1 cellular context compared by ENCODE assay signal in the genomic region with DNA sequence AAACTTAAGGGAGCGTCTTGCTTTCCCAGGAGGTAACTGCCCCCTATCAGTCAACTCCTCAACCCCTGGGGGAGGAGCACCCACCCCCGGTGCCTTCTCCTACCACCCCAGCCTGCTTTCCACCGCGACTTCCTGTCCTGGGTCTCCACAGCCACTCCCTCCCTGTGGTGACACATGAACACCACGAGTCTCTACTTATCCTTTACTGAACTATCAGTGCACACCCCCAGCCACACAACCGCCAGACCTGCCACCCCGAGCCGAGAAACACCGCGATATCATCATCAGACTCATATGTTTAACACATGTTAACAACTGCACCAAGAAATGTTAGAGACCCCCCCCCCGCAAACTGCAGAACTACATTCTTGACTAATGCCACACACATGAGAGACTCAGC.
TF ChIP-seq lines count a peak whose summit lies in the region.

No MANE protein-coding gene starts in this region.

TF ChIP-seq in K562, 482 proteins besides CTCF, POLR2A, EP300 and RAD21 (continued from another document and continues in another):
- TF ChIP-seq, protein P1, sequence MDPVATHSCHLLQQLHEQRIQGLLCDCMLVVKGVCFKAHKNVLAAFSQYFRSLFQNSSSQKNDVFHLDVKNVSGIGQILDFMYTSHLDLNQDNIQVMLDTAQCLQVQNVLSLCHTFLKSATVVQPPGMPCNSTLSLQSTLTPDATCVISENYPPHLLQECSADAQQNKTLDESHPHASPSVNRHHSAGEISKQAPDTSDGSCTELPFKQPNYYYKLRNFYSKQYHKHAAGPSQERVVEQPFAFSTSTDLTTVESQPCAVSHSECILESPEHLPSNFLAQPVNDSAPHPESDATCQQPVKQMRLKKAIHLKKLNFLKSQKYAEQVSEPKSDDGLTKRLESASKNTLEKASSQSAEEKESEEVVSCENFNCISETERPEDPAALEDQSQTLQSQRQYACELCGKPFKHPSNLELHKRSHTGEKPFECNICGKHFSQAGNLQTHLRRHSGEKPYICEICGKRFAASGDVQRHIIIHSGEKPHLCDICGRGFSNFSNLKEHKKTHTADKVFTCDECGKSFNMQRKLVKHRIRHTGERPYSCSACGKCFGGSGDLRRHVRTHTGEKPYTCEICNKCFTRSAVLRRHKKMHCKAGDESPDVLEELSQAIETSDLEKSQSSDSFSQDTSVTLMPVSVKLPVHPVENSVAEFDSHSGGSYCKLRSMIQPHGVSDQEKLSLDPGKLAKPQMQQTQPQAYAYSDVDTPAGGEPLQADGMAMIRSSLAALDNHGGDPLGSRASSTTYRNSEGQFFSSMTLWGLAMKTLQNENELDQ (CRISPR knock-in tag; IDR thresholded peaks at IDR 0.05; ENCODE audit: borderline replicate concordance) = no peak
- TF ChIP-seq FOS (IDR thresholded peaks at IDR 0.05; ENCODE audit: extremely low read depth, insufficient read length) (no peak), MEF2D (tag; conservative IDR thresholded peaks at IDR 0.05; ENCODE audit: low read depth) (no peak), CHD4 (IDR thresholded peaks at IDR 0.05; ENCODE audit: insufficient read depth, insufficient replicate concordance, low read depth, low read length, poor library complexity, severe bottlenecking) (no peak), ILK (tag; IDR thresholded peaks at IDR 0.05; ENCODE audit: borderline replicate concordance, low read depth) (no peak), SIN3B (IDR thresholded peaks at IDR 0.05; ENCODE audit: low read depth) (no peak), ZNF785 (CRISPR knock-in tag; IDR thresholded peaks at IDR 0.05) (no peak), ZNF778 (CRISPR knock-in tag; IDR thresholded peaks at IDR 0.05) (no peak), TOE1 (IDR thresholded peaks at IDR 0.05; ENCODE audit: borderline replicate concordance) (no peak), TOE1 (CRISPR knock-in tag; IDR thresholded peaks at IDR 0.05; ENCODE audit: borderline replicate concordance, low read depth) (no peak), ZNF780A (CRISPR knock-in tag; IDR thresholded peaks at IDR 0.05) (no peak), ELF1 (tag; IDR thresholded peaks at IDR 0.05) (no peak)
- TF ChIP-seq, protein P2, sequence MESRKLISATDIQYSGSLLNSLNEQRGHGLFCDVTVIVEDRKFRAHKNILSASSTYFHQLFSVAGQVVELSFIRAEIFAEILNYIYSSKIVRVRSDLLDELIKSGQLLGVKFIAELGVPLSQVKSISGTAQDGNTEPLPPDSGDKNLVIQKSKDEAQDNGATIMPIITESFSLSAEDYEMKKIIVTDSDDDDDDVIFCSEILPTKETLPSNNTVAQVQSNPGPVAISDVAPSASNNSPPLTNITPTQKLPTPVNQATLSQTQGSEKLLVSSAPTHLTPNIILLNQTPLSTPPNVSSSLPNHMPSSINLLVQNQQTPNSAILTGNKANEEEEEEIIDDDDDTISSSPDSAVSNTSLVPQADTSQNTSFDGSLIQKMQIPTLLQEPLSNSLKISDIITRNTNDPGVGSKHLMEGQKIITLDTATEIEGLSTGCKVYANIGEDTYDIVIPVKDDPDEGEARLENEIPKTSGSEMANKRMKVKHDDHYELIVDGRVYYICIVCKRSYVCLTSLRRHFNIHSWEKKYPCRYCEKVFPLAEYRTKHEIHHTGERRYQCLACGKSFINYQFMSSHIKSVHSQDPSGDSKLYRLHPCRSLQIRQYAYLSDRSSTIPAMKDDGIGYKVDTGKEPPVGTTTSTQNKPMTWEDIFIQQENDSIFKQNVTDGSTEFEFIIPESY (CRISPR knock-in tag; IDR thresholded peaks at IDR 0.05) = no peak
- TF ChIP-seq, protein P3, sequence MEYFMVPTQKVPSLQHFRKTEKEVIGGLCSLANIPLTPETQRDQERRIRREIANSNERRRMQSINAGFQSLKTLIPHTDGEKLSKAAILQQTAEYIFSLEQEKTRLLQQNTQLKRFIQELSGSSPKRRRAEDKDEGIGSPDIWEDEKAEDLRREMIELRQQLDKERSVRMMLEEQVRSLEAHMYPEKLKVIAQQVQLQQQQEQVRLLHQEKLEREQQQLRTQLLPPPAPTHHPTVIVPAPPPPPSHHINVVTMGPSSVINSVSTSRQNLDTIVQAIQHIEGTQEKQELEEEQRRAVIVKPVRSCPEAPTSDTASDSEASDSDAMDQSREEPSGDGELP (CRISPR knock-in tag; IDR thresholded peaks at IDR 0.05; ENCODE audit: borderline replicate concordance) = no peak; the same call in 1 of the 2 replicates
- TF ChIP-seq, protein P4, sequence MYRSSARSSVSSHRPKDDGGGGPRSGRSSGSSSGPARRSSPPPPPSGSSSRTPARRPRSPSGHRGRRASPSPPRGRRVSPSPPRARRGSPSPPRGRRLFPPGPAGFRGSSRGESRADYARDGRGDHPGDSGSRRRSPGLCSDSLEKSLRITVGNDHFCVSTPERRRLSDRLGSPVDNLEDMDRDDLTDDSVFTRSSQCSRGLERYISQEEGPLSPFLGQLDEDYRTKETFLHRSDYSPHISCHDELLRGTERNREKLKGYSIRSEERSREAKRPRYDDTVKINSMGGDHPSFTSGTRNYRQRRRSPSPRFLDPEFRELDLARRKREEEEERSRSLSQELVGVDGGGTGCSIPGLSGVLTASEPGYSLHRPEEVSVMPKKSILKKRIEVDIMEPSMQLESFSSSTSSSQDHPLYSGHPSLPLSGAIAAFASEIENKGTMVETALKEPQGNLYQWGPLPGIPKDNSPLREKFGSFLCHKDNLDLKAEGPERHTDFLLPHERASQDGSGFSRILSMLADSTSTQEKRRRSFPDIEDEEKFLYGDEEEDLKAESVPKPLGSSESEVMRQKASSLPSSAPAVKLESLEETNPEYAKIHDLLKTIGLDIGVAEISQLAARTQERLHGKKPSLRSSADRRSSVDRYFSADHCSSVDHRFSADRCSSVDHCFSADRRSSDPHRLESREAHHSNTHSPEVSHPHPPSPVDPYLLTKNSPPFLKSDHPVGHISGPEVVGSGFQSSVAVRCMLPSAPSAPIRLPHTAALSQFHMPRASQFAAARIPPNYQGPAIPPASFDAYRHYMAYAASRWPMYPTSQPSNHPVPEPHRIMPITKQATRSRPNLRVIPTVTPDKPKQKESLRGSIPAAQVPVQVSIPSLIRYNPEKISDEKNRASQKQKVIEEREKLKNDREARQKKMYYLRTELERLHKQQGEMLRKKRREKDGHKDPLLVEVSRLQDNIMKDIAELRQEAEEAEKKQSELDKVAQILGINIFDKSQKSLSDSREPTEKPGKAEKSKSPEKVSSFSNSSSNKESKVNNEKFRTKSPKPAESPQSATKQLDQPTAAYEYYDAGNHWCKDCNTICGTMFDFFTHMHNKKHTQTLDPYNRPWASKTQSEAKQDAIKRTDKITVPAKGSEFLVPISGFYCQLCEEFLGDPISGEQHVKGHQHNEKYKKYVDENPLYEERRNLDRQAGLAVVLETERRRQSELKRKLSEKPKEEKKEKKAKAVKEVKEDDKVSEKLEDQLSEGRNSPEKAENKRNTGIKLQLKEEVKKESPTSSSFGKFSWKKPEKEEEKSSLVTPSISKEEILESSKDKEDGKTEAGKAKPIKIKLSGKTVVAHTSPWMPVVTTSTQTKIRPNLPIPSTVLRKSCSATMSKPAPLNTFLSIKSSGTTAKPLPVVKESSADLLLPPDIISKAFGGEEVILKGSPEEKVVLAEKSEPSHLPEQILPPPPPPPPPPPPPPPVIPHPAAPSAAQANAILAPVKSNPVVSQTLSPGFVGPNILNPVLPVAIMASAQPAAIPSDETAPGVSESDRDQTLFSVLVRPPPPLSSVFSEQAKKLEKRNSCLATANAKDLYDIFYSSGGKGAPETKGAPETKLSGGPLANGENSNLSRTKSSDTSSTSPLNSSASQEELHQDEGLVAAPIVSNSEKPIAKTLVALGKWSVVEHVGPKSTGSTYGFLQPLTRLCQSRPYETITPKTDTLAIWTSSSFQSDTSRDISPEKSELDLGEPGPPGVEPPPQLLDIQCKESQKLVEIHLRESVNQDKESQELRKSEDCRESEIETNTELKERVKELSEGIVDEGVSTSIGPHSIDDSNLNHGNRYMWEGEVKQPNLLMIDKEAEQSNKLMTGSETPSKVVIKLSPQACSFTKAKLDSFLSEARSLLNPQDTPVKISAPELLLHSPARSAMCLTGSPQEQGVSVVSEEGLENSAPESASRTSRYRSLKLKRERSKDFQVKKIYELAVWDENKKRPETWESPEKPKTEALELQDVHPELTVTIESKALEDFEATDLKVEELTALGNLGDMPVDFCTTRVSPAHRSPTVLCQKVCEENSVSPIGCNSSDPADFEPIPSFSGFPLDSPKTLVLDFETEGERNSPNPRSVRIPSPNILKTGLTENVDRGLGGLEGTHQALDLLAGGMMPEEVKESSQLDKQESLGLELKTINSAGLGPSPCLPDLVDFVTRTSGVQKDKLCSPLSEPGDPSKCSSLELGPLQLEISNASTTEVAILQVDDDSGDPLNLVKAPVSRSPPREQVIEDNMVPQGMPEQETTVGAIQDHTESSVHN (IDR thresholded peaks at IDR 0.05; ENCODE audit: borderline replicate concordance in 1 of 2, low read depth in 1 of 2) = no peak
- TF ChIP-seq, protein P5, sequence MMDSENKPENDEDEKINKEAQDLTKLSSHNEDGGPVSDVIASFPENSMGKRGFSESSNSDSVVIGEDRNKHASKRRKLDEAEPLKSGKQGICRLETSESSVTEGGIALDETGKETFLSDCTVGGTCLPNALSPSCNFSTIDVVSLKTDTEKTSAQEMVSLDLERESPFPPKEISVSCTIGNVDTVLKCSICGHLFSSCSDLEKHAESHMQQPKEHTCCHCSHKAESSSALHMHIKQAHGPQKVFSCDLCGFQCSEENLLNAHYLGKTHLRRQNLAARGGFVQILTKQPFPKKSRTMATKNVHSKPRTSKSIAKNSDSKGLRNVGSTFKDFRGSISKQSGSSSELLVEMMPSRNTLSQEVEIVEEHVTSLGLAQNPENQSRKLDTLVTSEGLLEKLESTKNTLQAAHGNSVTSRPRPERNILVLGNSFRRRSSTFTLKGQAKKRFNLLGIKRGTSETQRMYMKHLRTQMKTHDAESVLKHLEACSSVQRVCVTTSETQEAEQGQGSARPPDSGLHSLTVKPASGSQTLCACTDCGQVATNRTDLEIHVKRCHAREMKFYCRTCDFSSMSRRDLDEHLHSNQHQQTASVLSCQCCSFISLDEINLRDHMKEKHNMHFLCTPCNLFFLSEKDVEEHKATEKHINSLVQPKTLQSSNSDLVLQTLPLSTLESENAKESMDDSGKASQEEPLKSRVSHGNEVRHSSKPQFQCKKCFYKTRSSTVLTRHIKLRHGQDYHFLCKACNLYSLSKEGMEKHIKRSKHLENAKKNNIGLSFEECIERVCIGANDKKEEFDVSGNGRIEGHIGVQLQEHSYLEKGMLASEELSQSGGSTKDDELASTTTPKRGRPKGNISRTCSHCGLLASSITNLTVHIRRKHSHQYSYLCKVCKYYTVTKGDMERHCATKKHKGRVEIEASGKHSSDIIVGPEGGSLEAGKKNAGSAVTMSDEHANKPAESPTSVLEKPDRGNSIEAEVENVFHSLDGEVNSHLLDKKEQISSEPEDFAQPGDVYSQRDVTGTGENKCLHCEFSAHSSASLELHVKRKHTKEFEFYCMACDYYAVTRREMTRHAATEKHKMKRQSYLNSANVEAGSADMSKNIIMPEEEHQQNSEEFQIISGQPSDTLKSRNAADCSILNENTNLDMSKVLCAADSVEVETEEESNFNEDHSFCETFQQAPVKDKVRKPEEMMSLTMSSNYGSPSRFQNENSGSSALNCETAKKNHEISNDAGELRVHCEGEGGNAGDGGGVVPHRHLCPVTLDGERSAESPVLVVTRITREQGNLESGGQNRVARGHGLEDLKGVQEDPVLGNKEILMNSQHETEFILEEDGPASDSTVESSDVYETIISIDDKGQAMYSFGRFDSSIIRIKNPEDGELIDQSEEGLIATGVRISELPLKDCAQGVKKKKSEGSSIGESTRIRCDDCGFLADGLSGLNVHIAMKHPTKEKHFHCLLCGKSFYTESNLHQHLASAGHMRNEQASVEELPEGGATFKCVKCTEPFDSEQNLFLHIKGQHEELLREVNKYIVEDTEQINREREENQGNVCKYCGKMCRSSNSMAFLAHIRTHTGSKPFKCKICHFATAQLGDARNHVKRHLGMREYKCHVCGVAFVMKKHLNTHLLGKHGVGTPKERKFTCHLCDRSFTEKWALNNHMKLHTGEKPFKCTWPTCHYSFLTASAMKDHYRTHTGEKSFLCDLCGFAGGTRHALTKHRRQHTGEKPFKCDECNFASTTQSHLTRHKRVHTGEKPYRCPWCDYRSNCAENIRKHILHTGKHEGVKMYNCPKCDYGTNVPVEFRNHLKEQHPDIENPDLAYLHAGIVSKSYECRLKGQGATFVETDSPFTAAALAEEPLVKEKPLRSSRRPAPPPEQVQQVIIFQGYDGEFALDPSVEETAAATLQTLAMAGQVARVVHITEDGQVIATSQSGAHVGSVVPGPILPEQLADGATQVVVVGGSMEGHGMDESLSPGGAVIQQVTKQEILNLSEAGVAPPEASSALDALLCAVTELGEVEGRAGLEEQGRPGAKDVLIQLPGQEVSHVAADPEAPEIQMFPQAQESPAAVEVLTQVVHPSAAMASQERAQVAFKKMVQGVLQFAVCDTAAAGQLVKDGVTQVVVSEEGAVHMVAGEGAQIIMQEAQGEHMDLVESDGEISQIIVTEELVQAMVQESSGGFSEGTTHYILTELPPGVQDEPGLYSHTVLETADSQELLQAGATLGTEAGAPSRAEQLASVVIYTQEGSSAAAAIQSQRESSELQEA (IDR thresholded peaks at IDR 0.05; ENCODE audit: low read depth) = no peak
- TF ChIP-seq, protein P6, sequence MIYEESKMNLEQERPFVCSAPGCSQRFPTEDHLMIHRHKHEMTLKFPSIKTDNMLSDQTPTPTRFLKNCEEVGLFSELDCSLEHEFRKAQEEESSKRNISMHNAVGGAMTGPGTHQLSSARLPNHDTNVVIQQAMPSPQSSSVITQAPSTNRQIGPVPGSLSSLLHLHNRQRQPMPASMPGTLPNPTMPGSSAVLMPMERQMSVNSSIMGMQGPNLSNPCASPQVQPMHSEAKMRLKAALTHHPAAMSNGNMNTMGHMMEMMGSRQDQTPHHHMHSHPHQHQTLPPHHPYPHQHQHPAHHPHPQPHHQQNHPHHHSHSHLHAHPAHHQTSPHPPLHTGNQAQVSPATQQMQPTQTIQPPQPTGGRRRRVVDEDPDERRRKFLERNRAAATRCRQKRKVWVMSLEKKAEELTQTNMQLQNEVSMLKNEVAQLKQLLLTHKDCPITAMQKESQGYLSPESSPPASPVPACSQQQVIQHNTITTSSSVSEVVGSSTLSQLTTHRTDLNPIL (CRISPR knock-in tag; IDR thresholded peaks at IDR 0.05) = no peak
- TF ChIP-seq, protein P7, sequence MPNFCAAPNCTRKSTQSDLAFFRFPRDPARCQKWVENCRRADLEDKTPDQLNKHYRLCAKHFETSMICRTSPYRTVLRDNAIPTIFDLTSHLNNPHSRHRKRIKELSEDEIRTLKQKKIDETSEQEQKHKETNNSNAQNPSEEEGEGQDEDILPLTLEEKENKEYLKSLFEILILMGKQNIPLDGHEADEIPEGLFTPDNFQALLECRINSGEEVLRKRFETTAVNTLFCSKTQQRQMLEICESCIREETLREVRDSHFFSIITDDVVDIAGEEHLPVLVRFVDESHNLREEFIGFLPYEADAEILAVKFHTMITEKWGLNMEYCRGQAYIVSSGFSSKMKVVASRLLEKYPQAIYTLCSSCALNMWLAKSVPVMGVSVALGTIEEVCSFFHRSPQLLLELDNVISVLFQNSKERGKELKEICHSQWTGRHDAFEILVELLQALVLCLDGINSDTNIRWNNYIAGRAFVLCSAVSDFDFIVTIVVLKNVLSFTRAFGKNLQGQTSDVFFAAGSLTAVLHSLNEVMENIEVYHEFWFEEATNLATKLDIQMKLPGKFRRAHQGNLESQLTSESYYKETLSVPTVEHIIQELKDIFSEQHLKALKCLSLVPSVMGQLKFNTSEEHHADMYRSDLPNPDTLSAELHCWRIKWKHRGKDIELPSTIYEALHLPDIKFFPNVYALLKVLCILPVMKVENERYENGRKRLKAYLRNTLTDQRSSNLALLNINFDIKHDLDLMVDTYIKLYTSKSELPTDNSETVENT (CRISPR knock-in tag; IDR thresholded peaks at IDR 0.05) = no peak
